10 cellular contexts compared by ENCODE assay signal in genomic region chr1:28955930-28956552, GRCh38. TPM values are rescaled to one million over a fixed set of nuclear protein-coding genes. Genes with fewer than 3 reads are reported as not detected.
DNase-seq lines count a peak whose midpoint lies in the region; ATAC-seq, FAIRE-seq and TF ChIP-seq lines count a peak whose summit lies in the region.
"Had no signal": no experiment of that assay in that cellular context is flagged by ENCODE, and none has a peak within 500 bp of the region (broad histone marks: within the 10 kb centered on the region; RNA-seq: fewer than 3 reads in every experiment).

No MANE protein-coding gene starts in this region.

- peak; percentile 28 for DNase-seq in mammary epithelial cell
- DNase-seq in MCF 10A (ENCODE audit: unreplicated experiment) = no peak
- peak; percentile 97 for DNase-seq in NCI-H146 treated with DMSO at 0.1 percent for 48 hours (lab: John Stamatoyannopoulos, UW; ENCODE audit: unreplicated experiment)
- DNase-seq in smooth muscle cell (lab: John Stamatoyannopoulos, UW; ENCODE audit: unreplicated experiment) = no peak
- DNase-seq in RCC 7860 (ENCODE audit: low spot score) = no peak
- DNase-seq: BE2C had no signal

- H3K36me3 Mint-ChIP-seq in MCF 10A (ENCODE audit: insufficient read depth, unreplicated experiment) = no peaks in the 10 kb centered on the region
- H3K36me3 Mint-ChIP-seq in activated T-helper 17 cell treated with anti-CD3 and anti-CD28 coated beads, Interleukin-2, amount 50 U/mL, for 72 hours (ENCODE audit: low read depth) = no peaks in the 10 kb centered on the region

- no peaks in the 10 kb centered on the region for H4K20me1 ChIP-seq in mammary epithelial cell (ENCODE audit: insufficient read depth, low read length)
- peaks cover 23% of the 10 kb centered on the region for H4K20me1 ChIP-seq in smooth muscle cell (ENCODE audit: low read depth)

- dilution Hi-C loops in mammary epithelial cell (cut with HindIII; ENCODE audit: low sequenced_read_pairs) = no loop called here

- no peaks in the 10 kb centered on the region for H3K9me3 Mint-ChIP-seq in MCF 10A (ENCODE audit: unreplicated experiment)
- no peaks in the 10 kb centered on the region for H3K9me3 Mint-ChIP-seq in activated T-helper 17 cell treated with anti-CD3 and anti-CD28 coated beads, Interleukin-2, amount 50 U/mL, for 72 hours

- CTCF ChIA-PET in mammary epithelial cell (lab: Charles Lee; ENCODE audit: low non-redundant PET) = no interaction called here
- CTCF ChIA-PET in MCF 10A (lab: Yijun Ruan, JAX) = no interaction called here

- H3K4me2 ChIP-seq in mammary epithelial cell (ENCODE audit: insufficient read depth, low read depth, low read length) = no peak overlapping the region
- H3K4me2 ChIP-seq in smooth muscle cell = peak overlapping the region; percentile 54

- POLR2A ChIA-PET in MCF 10A (lab: Yijun Ruan, JAX) = interaction anchor here (0.7 to 1.2 kb wide), 3 partner anchors 9 to 31 kb away, joined by 3 to 4 read pairs (median 4); no protein-coding TSS in a partner anchor

- H3K4me1 ChIP-seq in mammary epithelial cell (ENCODE audit: insufficient read depth, low read length) = peaks cover 3% of the 10 kb centered on the region
- H3K4me1 ChIP-seq in smooth muscle cell (ENCODE audit: low read depth) = peaks cover 15% of the 10 kb centered on the region
- H3K4me1 ChIP-seq: BE2C had no signal

- H2AFZ ChIP-seq in mammary epithelial cell (ENCODE audit: low read depth, low read length) = no peak overlapping the region
- no peak overlapping the region for H2AFZ ChIP-seq in smooth muscle cell (ENCODE audit: low read depth)

- H3K36me3 ChIP-seq in mammary epithelial cell (ENCODE audit: insufficient read depth, low read length) (no peaks in the 10 kb centered on the region), smooth muscle cell (ENCODE audit: low read depth) (no peaks in the 10 kb centered on the region)
- H3K36me3 ChIP-seq: BE2C had no signal

- ATAC-seq in activated T-helper 17 cell treated with anti-CD3 and anti-CD28 coated beads, Interleukin-2, amount 50 U/mL, for 72 hours (replicated peaks) = peak; percentile 92
- ATAC-seq in HG02852 (IDR thresholded peaks at IDR 0.05; ENCODE audit: unreplicated experiment) = no peak
- ATAC-seq in HG03521 (IDR thresholded peaks at IDR 0.05; ENCODE audit: unreplicated experiment) = no peak
- ATAC-seq: sciatic nerve had no signal

- H3K4me3 ChIP-seq in mammary epithelial cell (replicated peaks in 1 of 3; ENCODE audit: insufficient read depth in 1 of 3, low read depth in 2 of 3, low read length in 3 of 3) (no peak overlapping the region), smooth muscle cell (no peak overlapping the region)

- BruUV-seq in mammary epithelial cell (replicated peaks; lab: Mats Ljungman, UMichigan) = no TSS peak
- no TSS peak for BruUV-seq in MCF 10A (replicated peaks; lab: Mats Ljungman, UMichigan)

- no peak overlapping the region for H3K9ac ChIP-seq in mammary epithelial cell (ENCODE audit: insufficient read depth, low read length)
- H3K9ac ChIP-seq in smooth muscle cell (ENCODE audit: low read depth) = no peak overlapping the region

- no peaks in the 10 kb centered on the region for H3K27me3 Mint-ChIP-seq in MCF 10A (ENCODE audit: insufficient read depth, unreplicated experiment)
- no peaks in the 10 kb centered on the region for H3K27me3 Mint-ChIP-seq in activated T-helper 17 cell treated with anti-CD3 and anti-CD28 coated beads, Interleukin-2, amount 50 U/mL, for 72 hours

- WGBS in mammary epithelial cell (ENCODE audit: low coverage, missing lambda C conversion rate) = 94% methylated on average over 2 of the region's 2 CpGs
- WGBS in smooth muscle cell (ENCODE audit: low lambda C conversion rate) = 42% methylated on average over 2 of the region's 2 CpGs

- H3K27ac Mint-ChIP-seq in MCF 10A (ENCODE audit: low read depth, unreplicated experiment) = no peak overlapping the region
- peak overlapping the region; percentile 7 for H3K27ac Mint-ChIP-seq in activated T-helper 17 cell treated with anti-CD3 and anti-CD28 coated beads, Interleukin-2, amount 50 U/mL, for 72 hours

- FAIRE-seq in RCC 7860 (lab: Jason Lieb, UNC) = no peak

- no peaks in the 10 kb centered on the region for H3F3A ChIP-seq in smooth muscle cell (ENCODE audit: low read depth)

- H3K27me3 ChIP-seq in mammary epithelial cell (ENCODE audit: insufficient read depth, low read length) = no peaks in the 10 kb centered on the region
- H3K27me3 ChIP-seq in smooth muscle cell (ENCODE audit: low read depth) = no peaks in the 10 kb centered on the region
- H3K27me3 ChIP-seq: BE2C had no signal

- H3K4me1 Mint-ChIP-seq in MCF 10A (ENCODE audit: insufficient read depth, unreplicated experiment) = peaks cover 11% of the 10 kb centered on the region
- H3K4me1 Mint-ChIP-seq in activated T-helper 17 cell treated with anti-CD3 and anti-CD28 coated beads, Interleukin-2, amount 50 U/mL, for 72 hours = peaks cover 17% of the 10 kb centered on the region

- H3K79me2 ChIP-seq in mammary epithelial cell (ENCODE audit: insufficient read depth, low read length) (no peaks in the 10 kb centered on the region), smooth muscle cell (ENCODE audit: low read depth) (no peaks in the 10 kb centered on the region)

- in situ Hi-C loops in mammary epithelial cell (cut with MboI; ENCODE audit: low sequenced_read_pairs in 2 of 2) = no loop called here

- TF ChIP-seq CTCF in mammary epithelial cell (conservative IDR thresholded peaks at IDR 0.05 in 1 of 2, IDR thresholded peaks at IDR 0.05 in 1 of 2; ENCODE audit: extremely low read depth in 1 of 2, insufficient read depth in 1 of 2, low read depth in 1 of 2, low read length in 2 of 2) (no peak), MCF 10A (IDR thresholded peaks at IDR 0.05; ENCODE audit: unreplicated experiment) (no peak), smooth muscle cell (IDR thresholded peaks at IDR 0.05; ENCODE audit: borderline replicate concordance, insufficient read depth, poor library complexity, severe bottlenecking) (no peak)

- H3K4me3 Mint-ChIP-seq in MCF 10A (ENCODE audit: unreplicated experiment) = no peak overlapping the region
- peak overlapping the region; percentile 11 for H3K4me3 Mint-ChIP-seq in activated T-helper 17 cell treated with anti-CD3 and anti-CD28 coated beads, Interleukin-2, amount 50 U/mL, for 72 hours

- no peaks in the 10 kb centered on the region for H3K9me3 ChIP-seq in mammary epithelial cell (replicated peaks; ENCODE audit: insufficient read depth, low read length)
- no peaks in the 10 kb centered on the region for H3K9me3 ChIP-seq in smooth muscle cell (replicated peaks; ENCODE audit: low read depth)
- H3K9me3 ChIP-seq: BE2C had no signal

- intact Hi-C loops in mammary epithelial cell (cut with micrococcal nuclease) = no loop called here
- intact Hi-C loops in MCF 10A (cut with micrococcal nuclease) = no loop called here

- no peak overlapping the region for H3K27ac ChIP-seq in mammary epithelial cell (ENCODE audit: insufficient read depth, low read depth, low read length)
- peak overlapping the region; percentile 31 for H3K27ac ChIP-seq in smooth muscle cell (ENCODE audit: low read depth)

RNA-seq across cellular contexts. Expression of gene EPB41, which starts 41.7 kb away (rescaled TPM):
- total RNA-seq in mammary epithelial cell = 10 to 100 TPM; 20.6 to 23.7 TPM
- 9.6 TPM for polyA plus RNA-seq in mammary epithelial cell
- 27.8 TPM for polyA minus RNA-seq in mammary epithelial cell
- total RNA-seq in MCF 10A (2022) = 15.0 and 23.0 TPM in 2 replicates
- 10 to 100 TPM; 40.0 to 63.2 TPM for total RNA-seq in activated T-helper 17 cell treated with anti-CD3 and anti-CD28 coated beads, Interleukin-2, amount 50 U/mL, for 72 hours
- 20.2 and 58.0 TPM in 2 replicates for total RNA-seq in smooth muscle cell
- 4.7 and 6.2 TPM in 2 replicates for polyA plus RNA-seq in smooth muscle cell

Comparison
In these comparisons a context has a peak if more than half of its experiments do, and no peak if none do; other contexts are left out.
1. DNase-seq: peak in mammary epithelial cell (single experiment) and NCI-H146 treated with DMSO at 0.1 percent for 48 hours (single experiment); none in MCF 10A (single experiment), smooth muscle cell (single experiment) and RCC 7860 (single experiment).